Comparison of ENCODE assay signal across 28 cellular contexts in genomic region chr9:71323357-71323756, GRCh38.
A peak's percentile ranks its signal among the peaks of the same experiment; 100 is the strongest.
DNase-seq lines count a peak whose midpoint lies in the region; ATAC-seq and TF ChIP-seq lines count a peak whose summit lies in the region.
"Had no signal": no experiment of that assay in that cellular context is flagged by ENCODE, and none has a peak within 500 bp of the region (broad histone marks: within the 10 kb centered on the region; RNA-seq: fewer than 3 reads in every experiment).

No MANE protein-coding gene starts in this region.

- RAD21 ChIA-PET in HCT116 (lab: Charles Lee; ENCODE audit: low non-redundant PET in 1 of 2, low total read pairs in 2 of 2, uncharacterized antibody in 2 of 2, unreplicated experiment in 2 of 2), result no interaction called here

- no peaks in the 10 kb centered on the region for H3K36me3 ChIP-seq in HCT116 (ENCODE audit: control insufficient read depth in 1 of 2, insufficient read depth in 2 of 2, low read length in 2 of 2)
- H3K36me3 ChIP-seq in CD8-positive, alpha-beta T cell (ENCODE audit: insufficient read depth, low read length), result no peaks in the 10 kb centered on the region
- H3K36me3 ChIP-seq: BE2C; BLaER1; BLaER1 treated with 17β-estradiol and CSF1 and Interleukin-3, amounts not matched to agents 10 nM and 100 nM had no signal

- ATAC-seq in HCT116, result no peak
- ATAC-seq in CD8-positive, alpha-beta T cell, result no peak
- ATAC-seq: A549 had no signal

- H3K79me2 ChIP-seq in HCT116 (ENCODE audit: insufficient read depth, low read length), result no peaks in the 10 kb centered on the region

- H3K9ac ChIP-seq in HCT116 (ENCODE audit: low read length), result no peak overlapping the region
- H3K9ac ChIP-seq: BLaER1; BLaER1 treated with 17β-estradiol and CSF1 and Interleukin-3, amounts not matched to agents 10 nM and 100 nM had no signal

- CTCF ChIA-PET in HCT116 (lab: Charles Lee), result no interaction called here
- CTCF ChIA-PET in CD8-positive, alpha-beta T cell (lab: Charles Lee), result no interaction called here

- H3K9me2 ChIP-seq in HCT116 (ENCODE audit: insufficient read depth), result no peaks in the 10 kb centered on the region

- no peak for TF ChIP-seq CTCF in HCT116 (IDR thresholded peaks at IDR 0.05 in 2 of 3, conservative IDR thresholded peaks at IDR 0.05 in 1 of 3; ENCODE audit: borderline replicate concordance in 1 of 3, insufficient read depth in 1 of 3, low read depth in 2 of 3, low read length in 2 of 3)
- TF ChIP-seq CTCF in CD8-positive, alpha-beta T cell (IDR thresholded peaks at IDR 0.05), result no peak

- POLR2A ChIA-PET in HCT116 (lab: Charles Lee), result no interaction called here
- POLR2A ChIA-PET in CD8-positive, alpha-beta T cell (lab: Charles Lee), result no interaction called here

- H3K27ac ChIP-seq in HCT116 (ENCODE audit: low read depth, low read length), result no peak overlapping the region
- no peak overlapping the region for H3K27ac ChIP-seq in CD8-positive, alpha-beta T cell (ENCODE audit: low read depth, low read length)
- H3K27ac ChIP-seq: 22Rv1; A549; BLaER1; BLaER1 treated with 17β-estradiol and CSF1 and Interleukin-3, amounts not matched to agents 10 nM and 100 nM; C4-2B had no signal

- no peak overlapping the region for H2AFZ ChIP-seq in HCT116 (ENCODE audit: low read depth, low read length, poor library complexity, severe bottlenecking)

- H3K4me3 ChIP-seq in HCT116 (replicated peaks in 1 of 2; ENCODE audit: low read depth in 1 of 2, low read length in 2 of 2), result no peak overlapping the region
- no peak overlapping the region for H3K4me3 ChIP-seq in CD8-positive, alpha-beta T cell (ENCODE audit: low read depth, low read length)
- H3K4me3 ChIP-seq: A549; BLaER1; BLaER1 treated with 17β-estradiol and CSF1 and Interleukin-3, amounts not matched to agents 10 nM and 100 nM had no signal

- no peaks in the 10 kb centered on the region for H3K4me1 Mint-ChIP-seq in CD8-positive, alpha-beta T cell (ENCODE audit: low read depth)
- H3K4me1 Mint-ChIP-seq: B cell; CD14-positive monocyte; CD4-positive, alpha-beta memory T cell; CD4-positive, CD25-positive, alpha-beta regulatory T cell; CD8-positive, alpha-beta memory T cell had no signal

- no TSS peak for BruUV-seq in HCT116 (replicated peaks; lab: Mats Ljungman, UMichigan)

- TF ChIP-seq POLR2A in HCT116 (IDR thresholded peaks at IDR 0.05; ENCODE audit: borderline replicate concordance, extremely low read depth, insufficient read depth, insufficient read length), result no peak

- H3K4me3 Mint-ChIP-seq in CD8-positive, alpha-beta T cell, result no peak overlapping the region
- H3K4me3 Mint-ChIP-seq: B cell; CD14-positive monocyte; CD4-positive, alpha-beta memory T cell; CD4-positive, alpha-beta T cell; CD4-positive, CD25-positive, alpha-beta regulatory T cell; CD8-positive, alpha-beta memory T cell had no signal

- no peak overlapping the region for H3K4me2 ChIP-seq in HCT116 (ENCODE audit: low read length)
- H3K4me2 ChIP-seq: A549; BLaER1; BLaER1 treated with 17β-estradiol and CSF1 and Interleukin-3, amounts not matched to agents 10 nM and 100 nM had no signal

- H3K27ac Mint-ChIP-seq in CD8-positive, alpha-beta T cell, result no peak overlapping the region
- H3K27ac Mint-ChIP-seq: B cell; CD14-positive monocyte; CD4-positive, alpha-beta memory T cell; CD4-positive, alpha-beta T cell; CD4-positive, CD25-positive, alpha-beta regulatory T cell; CD8-positive, alpha-beta memory T cell had no signal

- peaks cover 27% of the 10 kb centered on the region for H3K27me3 ChIP-seq in HCT116 (ENCODE audit: insufficient read depth, low read length)
- no peaks in the 10 kb centered on the region for H3K27me3 ChIP-seq in CD8-positive, alpha-beta T cell (ENCODE audit: insufficient read depth, low read length)
- H3K27me3 ChIP-seq: BLaER1; BLaER1 treated with 17β-estradiol and CSF1 and Interleukin-3, amounts not matched to agents 10 nM and 100 nM had no signal

- no peaks in the 10 kb centered on the region for H4K20me1 ChIP-seq in HCT116 (ENCODE audit: insufficient read depth)
- H4K20me1 ChIP-seq: BLaER1; BLaER1 treated with 17β-estradiol and CSF1 and Interleukin-3, amounts not matched to agents 10 nM and 100 nM had no signal

- H3K27me3 Mint-ChIP-seq in CD8-positive, alpha-beta T cell (ENCODE audit: low read depth), result peaks cover 17% of the 10 kb centered on the region
- H3K27me3 Mint-ChIP-seq: CD4-positive, CD25-positive, alpha-beta regulatory T cell had no signal

- no peak for DNase-seq in HCT116 (ENCODE audit: low read depth, low spot score)
- DNase-seq in CD8-positive, alpha-beta T cell, result no peak
- DNase-seq: 8988T; ACHN; AML-193; BE2C; C1 segment of cervical spinal cord; Caco-2; Calu3; CD4-positive, alpha-beta memory T cell; CD4-positive, alpha-beta T cell; CD4-positive, CD25-positive, alpha-beta regulatory T cell; CD8-positive, alpha-beta memory T cell; COR-L47; DMS 273 treated with DMSO at 0.1 percent for 48 hours; DMS153; DMS53; DMS79; DMS79 treated with DMSO at 0.1 percent for 48 hours; DND-41; EL had no signal

- no peaks in the 10 kb centered on the region for H3K9me3 ChIP-seq in HCT116 (ENCODE audit: control insufficient read depth in 1 of 2, insufficient read depth in 1 of 2, low read depth in 1 of 2, low read length in 2 of 2)
- no peaks in the 10 kb centered on the region for H3K9me3 ChIP-seq in CD8-positive, alpha-beta T cell (ENCODE audit: low read length)
- H3K9me3 ChIP-seq: A549; BE2C; BLaER1; BLaER1 treated with 17β-estradiol and CSF1 and Interleukin-3, amounts not matched to agents 10 nM and 100 nM; Caco-2 had no signal

- H3K4me1 ChIP-seq in HCT116 (ENCODE audit: control insufficient read depth in 1 of 2, insufficient read depth in 2 of 2, low read length in 2 of 2), result no peaks in the 10 kb centered on the region
- no peaks in the 10 kb centered on the region for H3K4me1 ChIP-seq in CD8-positive, alpha-beta T cell (ENCODE audit: insufficient read depth, low read length)
- H3K4me1 ChIP-seq: A549; BE2C; BLaER1; BLaER1 treated with 17β-estradiol and CSF1 and Interleukin-3, amounts not matched to agents 10 nM and 100 nM; Caco-2 had no signal

- H3K9me3 Mint-ChIP-seq in CD8-positive, alpha-beta T cell, result no peaks in the 10 kb centered on the region
- H3K9me3 Mint-ChIP-seq: CD4-positive, alpha-beta T cell; CD8-positive, alpha-beta memory T cell had no signal

- no peaks in the 10 kb centered on the region for H3K36me3 Mint-ChIP-seq in CD8-positive, alpha-beta T cell
- H3K36me3 Mint-ChIP-seq: CD14-positive monocyte; CD4-positive, alpha-beta memory T cell; CD4-positive, CD25-positive, alpha-beta regulatory T cell; CD8-positive, alpha-beta memory T cell had no signal

- no peak for TF ChIP-seq RAD21 in HCT116 (IDR thresholded peaks at IDR 0.05; ENCODE audit: low read depth)

- intact Hi-C loops in HCT116 (cut with micrococcal nuclease), result no loop called here
- intact Hi-C loops in CD8-positive, alpha-beta T cell (cut with DNase I, micrococcal nuclease), result no loop called here

TF ChIP-seq in HCT116, 20 proteins besides CTCF, POLR2A, EP300 and RAD21:
- TF ChIP-seq EZH2phosphoT487 (IDR thresholded peaks at IDR 0.05; ENCODE audit: borderline replicate concordance) (peak; percentile 95), YY1 (IDR thresholded peaks at IDR 0.05; ENCODE audit: extremely low read depth, insufficient replicate concordance, low read depth, low read length) (no peak)
